In genomic region chr1:21873174-21873573, GRCh38 we compare ENCODE assay signal across 1 cellular context.
TF ChIP-seq lines count a peak whose summit lies in the region.

No MANE protein-coding gene starts in this region.

TF ChIP-seq in GM23338, 12 proteins besides CTCF, POLR2A, EP300 and RAD21 (continued from another document):
- TF ChIP-seq ZNF462 (CRISPR knock-in tag; IDR thresholded peaks at IDR 0.05) (no peak), ZNF114 (CRISPR knock-in tag; IDR thresholded peaks at IDR 0.05) (no peak), POLR2AphosphoS5 (IDR thresholded peaks at IDR 0.05; ENCODE audit: low read depth) (no peak)
